ENCODE assay signal across 7 cellular contexts in the genomic region with DNA sequence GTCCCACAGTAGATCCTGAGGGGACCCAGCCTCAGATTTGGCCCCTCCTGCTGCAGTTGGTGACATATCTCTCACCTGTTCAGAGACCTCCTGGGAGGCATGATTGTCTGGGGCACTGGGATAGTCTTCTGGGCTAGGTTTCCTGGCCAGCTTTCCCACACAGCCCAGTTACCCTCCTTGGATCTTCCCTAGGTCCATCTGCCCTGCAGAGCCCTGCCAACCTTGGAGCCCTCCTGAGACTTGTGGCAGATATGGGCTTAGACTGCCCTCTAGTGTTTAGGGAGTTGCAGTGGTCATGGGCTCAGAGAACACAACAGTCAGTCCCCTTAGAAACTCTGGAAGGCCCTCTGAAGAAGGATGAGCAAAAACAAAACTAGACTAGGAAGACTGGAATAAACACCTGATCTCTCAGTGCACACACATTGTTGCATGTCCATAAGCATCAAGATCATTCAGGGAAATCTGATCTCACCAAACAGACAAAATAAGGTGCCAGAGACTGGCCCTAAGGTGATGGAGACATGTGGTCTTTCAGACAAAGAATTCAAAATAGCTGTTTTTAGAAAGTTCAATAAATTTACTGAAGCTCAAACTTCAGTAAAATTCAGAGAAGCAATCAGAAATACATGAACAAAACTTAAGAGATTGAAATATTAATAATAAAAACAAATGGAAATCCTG.
DNase-seq lines count a peak whose midpoint lies in the region; ATAC-seq and TF ChIP-seq lines count a peak whose summit lies in the region.

No MANE protein-coding gene starts in this region.

- peak; percentile 40 for DNase-seq in GM10248 (ENCODE audit: extremely low spot score)
- DNase-seq in SHP77 treated with DMSO at 0.1 percent for 48 hours (lab: John Stamatoyannopoulos, UW), result peak; percentile 7
- DNase-seq in germinal center (ENCODE audit: low spot score), result peak; percentile 5
- DNase-seq in NCI-H774 (lab: John Stamatoyannopoulos, UW), result no peak
- DNase-seq in NCI-H2196 (lab: John Stamatoyannopoulos, UW; ENCODE audit: unreplicated experiment), result no peak

- TF ChIP-seq CTCF in GM10248 (IDR thresholded peaks at IDR 0.05; ENCODE audit: control extremely low read depth, extremely low read depth, low read depth, missing control alignments), result peak; percentile 70

- peak; percentile 97 for ATAC-seq in GM21360 (IDR thresholded peaks at IDR 0.05; ENCODE audit: unreplicated experiment)
- peak; percentile 89 for ATAC-seq in HG03439 (IDR thresholded peaks at IDR 0.05; ENCODE audit: unreplicated experiment)

- CTCF ChIA-PET in GM10248 (lab: Yijun Ruan, JAX), result interaction anchor here (0.7 to 2.3 kb wide), 9 partner anchors 8 to 287 kb away, joined by 3 to 11 read pairs (median 3); no protein-coding TSS in a partner anchor

- POLR2A ChIA-PET in GM10248 (lab: Yijun Ruan, JAX), result no interaction called here

Comparison
In these comparisons a context has a peak if more than half of its experiments do, and no peak if none do; other contexts are left out.
1. DNase-seq: peak in GM10248 (single experiment), SHP77 treated with DMSO at 0.1 percent for 48 hours (single experiment) and germinal center (single experiment); none in NCI-H774 (single experiment) and NCI-H2196 (single experiment).